ENCODE assay signal across 1 cellular context in the genomic region with DNA sequence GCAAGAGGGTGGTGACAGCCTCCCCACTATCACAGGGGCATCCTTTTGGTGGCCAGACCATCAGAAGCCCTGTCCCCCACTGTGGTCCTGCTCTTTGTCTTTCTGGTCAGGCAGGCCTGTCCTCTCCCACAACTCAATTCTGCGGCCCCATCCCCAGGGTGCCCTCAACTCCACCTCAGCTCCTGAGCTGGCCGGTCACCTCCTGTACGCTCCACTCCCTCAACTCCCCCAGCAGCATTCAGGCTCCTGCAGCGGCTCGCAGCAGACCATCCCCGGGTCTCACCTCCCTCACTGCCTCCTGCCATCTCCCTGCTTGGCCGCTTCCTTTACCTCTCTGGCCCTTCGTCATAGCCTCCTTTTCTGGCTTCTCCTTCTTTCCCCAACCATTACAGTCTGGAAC.
TF ChIP-seq lines count a peak whose summit lies in the region.

No MANE protein-coding gene starts in this region.

TF ChIP-seq in HepG2, 621 proteins besides CTCF, POLR2A, EP300 and RAD21:
- TF ChIP-seq, protein P1, sequence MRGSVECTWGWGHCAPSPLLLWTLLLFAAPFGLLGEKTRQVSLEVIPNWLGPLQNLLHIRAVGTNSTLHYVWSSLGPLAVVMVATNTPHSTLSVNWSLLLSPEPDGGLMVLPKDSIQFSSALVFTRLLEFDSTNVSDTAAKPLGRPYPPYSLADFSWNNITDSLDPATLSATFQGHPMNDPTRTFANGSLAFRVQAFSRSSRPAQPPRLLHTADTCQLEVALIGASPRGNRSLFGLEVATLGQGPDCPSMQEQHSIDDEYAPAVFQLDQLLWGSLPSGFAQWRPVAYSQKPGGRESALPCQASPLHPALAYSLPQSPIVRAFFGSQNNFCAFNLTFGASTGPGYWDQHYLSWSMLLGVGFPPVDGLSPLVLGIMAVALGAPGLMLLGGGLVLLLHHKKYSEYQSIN (CRISPR knock-in tag; IDR thresholded peaks at IDR 0.05; ENCODE audit: borderline replicate concordance) = no peak
- TF ChIP-seq AGO1 (IDR thresholded peaks at IDR 0.05; ENCODE audit: low read depth, low read length, poor library complexity, severe bottlenecking) = peak; percentile 57
- TF ChIP-seq AGO2 (optimal IDR thresholded peaks at IDR 0.05; ENCODE audit: low read depth, low read length) = peak; percentile 53
- TF ChIP-seq, protein P2, sequence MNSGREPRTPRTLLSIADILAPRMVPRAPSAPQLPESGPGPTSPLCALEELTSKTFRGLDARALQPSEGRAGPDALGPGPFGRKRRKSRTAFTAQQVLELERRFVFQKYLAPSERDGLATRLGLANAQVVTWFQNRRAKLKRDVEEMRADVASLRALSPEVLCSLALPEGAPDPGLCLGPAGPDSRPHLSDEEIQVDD (CRISPR knock-in tag; IDR thresholded peaks at IDR 0.05; ENCODE audit: borderline replicate concordance) = no peak
